Comparison of ENCODE assay signal across 2 cellular contexts in the genomic region with DNA sequence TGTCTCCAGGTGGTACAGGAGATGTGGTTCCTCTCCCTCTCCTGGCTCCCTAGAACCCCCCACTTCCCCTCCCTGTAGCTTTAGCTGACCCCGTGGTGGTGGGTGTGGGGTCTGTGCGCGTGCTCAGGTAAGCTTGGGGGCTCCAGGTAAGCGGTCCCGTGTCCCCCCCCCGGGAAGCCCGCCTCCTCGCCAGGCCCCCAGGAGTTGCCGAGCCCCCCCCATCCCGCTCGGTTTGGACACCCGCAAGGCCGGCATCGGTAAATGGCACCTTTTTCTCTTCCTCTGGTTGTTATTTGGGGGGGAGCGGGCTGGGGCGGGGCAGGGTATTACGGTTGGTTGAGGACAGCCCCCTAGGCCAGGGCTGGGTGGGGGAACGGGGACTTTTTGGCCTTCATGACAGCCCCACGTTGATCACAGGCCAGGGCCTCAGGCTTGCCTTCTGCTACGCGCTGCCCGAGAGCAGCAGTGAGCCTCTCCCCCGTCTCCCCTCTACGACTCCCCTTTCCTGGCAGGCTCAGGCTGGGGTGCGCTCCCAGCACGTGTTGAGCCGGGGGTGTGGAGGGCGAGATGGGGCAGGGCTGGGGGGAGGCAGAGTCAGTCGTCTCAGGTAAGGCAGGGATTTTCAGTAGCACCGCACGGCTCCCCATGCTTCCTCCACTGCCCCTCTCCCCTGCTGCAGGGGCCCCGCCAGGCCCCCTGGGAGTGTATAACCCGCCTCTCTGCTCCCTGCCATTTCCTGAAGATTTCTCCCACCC.
TF ChIP-seq lines count a peak whose summit lies in the region.

No MANE protein-coding gene starts in this region.

TF ChIP-seq in HCT116, 20 proteins besides CTCF, POLR2A, EP300 and RAD21:
- no peak for TF ChIP-seq ZFX (IDR thresholded peaks at IDR 0.05)
- TF ChIP-seq EGR1 (IDR thresholded peaks at IDR 0.05; ENCODE audit: low read depth): no peak
- no peak for TF ChIP-seq FOSL1 (IDR thresholded peaks at IDR 0.05; ENCODE audit: low read depth)
- no peak for TF ChIP-seq CEBPB (IDR thresholded peaks at IDR 0.05; ENCODE audit: low read depth)
- no peak for TF ChIP-seq POLR2AphosphoS5 (IDR thresholded peaks at IDR 0.05; ENCODE audit: low read depth, low read length)
- no peak for TF ChIP-seq SIN3A (IDR thresholded peaks at IDR 0.05; ENCODE audit: low read depth)
- no peak for TF ChIP-seq YY1 (IDR thresholded peaks at IDR 0.05; ENCODE audit: extremely low read depth, insufficient replicate concordance, low read depth, low read length)
- no peak for TF ChIP-seq EZH2phosphoT487 (IDR thresholded peaks at IDR 0.05; ENCODE audit: borderline replicate concordance)
- TF ChIP-seq TCF7L2 (IDR thresholded peaks at IDR 0.05; ENCODE audit: borderline replicate concordance, extremely low read depth, insufficient read depth, insufficient read length): no peak
- TF ChIP-seq JUND (IDR thresholded peaks at IDR 0.05): no peak
- TF ChIP-seq ZNF274 (IDR thresholded peaks at IDR 0.05; ENCODE audit: low read depth, low read length): no peak
- TF ChIP-seq, protein P1, sequence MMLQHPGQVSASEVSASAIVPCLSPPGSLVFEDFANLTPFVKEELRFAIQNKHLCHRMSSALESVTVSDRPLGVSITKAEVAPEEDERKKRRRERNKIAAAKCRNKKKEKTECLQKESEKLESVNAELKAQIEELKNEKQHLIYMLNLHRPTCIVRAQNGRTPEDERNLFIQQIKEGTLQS (IDR thresholded peaks at IDR 0.05): no peak

TF ChIP-seq in H1, 55 proteins besides CTCF, POLR2A, EP300 and RAD21:
- TF ChIP-seq YY1 (IDR thresholded peaks at IDR 0.05; ENCODE audit: low read depth, low read length) (no peak), NRF1 (IDR thresholded peaks at IDR 0.05; ENCODE audit: low read depth, low read length) (no peak), KDM4A (IDR thresholded peaks at IDR 0.05; ENCODE audit: low read depth, low read length, severe bottlenecking) (no peak), EZH2 (IDR thresholded peaks at IDR 0.05; ENCODE audit: low read depth, low read length, severe bottlenecking) (no peak), TAF7 (optimal IDR thresholded peaks at IDR 0.05; ENCODE audit: borderline replicate concordance, low read depth, low read length) (no peak), CHD7 (IDR thresholded peaks at IDR 0.05; ENCODE audit: insufficient replicate concordance, low read length) (no peak), RBBP5 (IDR thresholded peaks at IDR 0.05; ENCODE audit: borderline replicate concordance, low read depth, low read length) (no peak), BACH1 (IDR thresholded peaks at IDR 0.05; ENCODE audit: low read length) (no peak), SUZ12 (IDR thresholded peaks at IDR 0.05; ENCODE audit: low read length) (no peak), SAP30 (IDR thresholded peaks at IDR 0.05; ENCODE audit: insufficient read depth, insufficient replicate concordance, low read length) (no peak), SRF (IDR thresholded peaks at IDR 0.05; ENCODE audit: low read depth, low read length) (no peak)
